13 cellular contexts compared by ENCODE assay signal in genomic region chr2:75570948-75571729, GRCh38. TPM values are rescaled to one million over a fixed set of nuclear protein-coding genes. Genes with fewer than 3 reads are reported as not detected.
A peak's percentile ranks its signal among the peaks of the same experiment; 100 is the strongest.
DNase-seq lines count a peak whose midpoint lies in the region; ATAC-seq and TF ChIP-seq lines count a peak whose summit lies in the region.
"Had no signal": no experiment of that assay in that cellular context is flagged by ENCODE, and none has a peak within 500 bp of the region (broad histone marks: within the 10 kb centered on the region; RNA-seq: fewer than 3 reads in every experiment).

No MANE protein-coding gene starts in this region.

- ATAC-seq in HG03432 (IDR thresholded peaks at IDR 0.05; ENCODE audit: unreplicated experiment): no peak

- peak overlapping the region; percentile 7 for H3K4me2 ChIP-seq in fibroblast of lung (ENCODE audit: extremely low read depth, insufficient read depth, low read length)
- no peak overlapping the region for H3K4me2 ChIP-seq in neuronal stem cell (ENCODE audit: insufficient read depth, low read length, poor library complexity, severe bottlenecking)

- H3K9ac ChIP-seq in fibroblast of lung (ENCODE audit: insufficient read depth, low read length): no peak overlapping the region
- H3K9ac ChIP-seq in neuronal stem cell (ENCODE audit: low read depth, low read length, poor library complexity): no peak overlapping the region

- no peak overlapping the region for H3K23ac ChIP-seq in neuronal stem cell (ENCODE audit: low read depth, low read length, poor library complexity)

- H3K27me3 ChIP-seq in fibroblast of lung (ENCODE audit: control insufficient read depth, insufficient read depth, low read length) (no peaks in the 10 kb centered on the region), neuronal stem cell (ENCODE audit: control insufficient read depth in 3 of 3, insufficient read depth in 3 of 3, low read depth in 1 of 3, low read length in 3 of 3) (peaks cover 0 to 2% (median 1%) of the 10 kb centered on the region in 3 experiments), H7 (ENCODE audit: control insufficient read depth, insufficient read depth, low read length) (no peaks in the 10 kb centered on the region)
- H3K27me3 ChIP-seq: ovary had no signal

- no peak for TF ChIP-seq POLR2A in lower leg skin (IDR thresholded peaks at IDR 0.05)

- no peak overlapping the region for H2AFZ ChIP-seq in fibroblast of lung (ENCODE audit: low read length)
- H2AFZ ChIP-seq in neuronal stem cell (ENCODE audit: low read length): peak overlapping the region; percentile 35

- intact Hi-C loops in lower leg skin (cut with DNase I; ENCODE audit: low total_unique reads): loop anchor here (10.0 kb wide), 1 partner anchor 554 kb away; no protein-coding TSS in a partner anchor

- H3K79me1 ChIP-seq in neuronal stem cell (ENCODE audit: low read depth, low read length): no peaks in the 10 kb centered on the region

- no peaks in the 10 kb centered on the region for H3K9me3 ChIP-seq in fibroblast of lung (ENCODE audit: control insufficient read depth, insufficient read depth, low read depth, low read length)
- H3K9me3 ChIP-seq in neuronal stem cell (replicated peaks in 1 of 2; ENCODE audit: control insufficient read depth in 2 of 2, insufficient read depth in 1 of 2, low read depth in 1 of 2, low read length in 2 of 2): no peaks in the 10 kb centered on the region
- H3K9me3 ChIP-seq: ovary had no signal

- DNase-seq in AG10803 (ENCODE audit: low read depth): peak; percentile 31
- peak; percentile 24 for DNase-seq in NCI-H2029 treated with DMSO at 0.1 percent for 48 hours (lab: John Stamatoyannopoulos, UW)
- peak; percentile 66 to 79 for DNase-seq in fibroblast of lung (ENCODE audit: low read depth in 2 of 2)
- DNase-seq in neuronal stem cell (ENCODE audit: low spot score): no peak
- no peak for DNase-seq in lower leg skin (ENCODE audit: low spot score in 2 of 2)
- DNase-seq in H7: no peak
- no peak for DNase-seq in EL
- DNase-seq: activated CD4-positive, alpha-beta T cell treated with anti-CD3 and anti-CD28 coated beads, Interleukin-2, amount 50 U/mL, for 4 hours; CD4-positive, alpha-beta memory T cell; NCI-H1436; SHP77 had no signal

- H2BK15ac ChIP-seq in neuronal stem cell (ENCODE audit: low read length): no peak overlapping the region

- no peak overlapping the region for H2BK120ac ChIP-seq in neuronal stem cell (ENCODE audit: low read depth, low read length)

- H3K4ac ChIP-seq in neuronal stem cell (ENCODE audit: low read length): no peak overlapping the region

- no peak overlapping the region for H2BK5ac ChIP-seq in neuronal stem cell (ENCODE audit: low read length)

- H4K8ac ChIP-seq in neuronal stem cell (ENCODE audit: low read depth, low read length): no peak overlapping the region

- H3K14ac ChIP-seq in neuronal stem cell (ENCODE audit: low read length): no peak overlapping the region

- no peak overlapping the region for H4K91ac ChIP-seq in neuronal stem cell (ENCODE audit: low read depth, low read length, poor library complexity)

- H2AK5ac ChIP-seq in neuronal stem cell (ENCODE audit: low read depth, low read length): no peak overlapping the region

- H3K36me3 ChIP-seq in fibroblast of lung (ENCODE audit: control insufficient read depth, insufficient read depth, low read length) (no peaks in the 10 kb centered on the region), neuronal stem cell (replicated peaks in 1 of 2; ENCODE audit: control insufficient read depth in 2 of 2, insufficient read depth in 2 of 2, low read length in 2 of 2) (no peaks in the 10 kb centered on the region), H7 (replicated peaks; ENCODE audit: control insufficient read depth, insufficient read depth, low read length) (no peaks in the 10 kb centered on the region)
- H3K36me3 ChIP-seq: ovary had no signal

- TF ChIP-seq CTCF in AG10803 (conservative IDR thresholded peaks at IDR 0.05; ENCODE audit: low read length) (no peak), fibroblast of lung (conservative IDR thresholded peaks at IDR 0.05 in 1 of 2, IDR thresholded peaks at IDR 0.05 in 1 of 2; ENCODE audit: low read depth in 1 of 2, low read length in 2 of 2) (no peak), lower leg skin (IDR thresholded peaks at IDR 0.05) (no peak)

- no peaks in the 10 kb centered on the region for H4K20me1 ChIP-seq in fibroblast of lung (ENCODE audit: control insufficient read depth, extremely low read depth, insufficient read depth, low read length)

- H3K18ac ChIP-seq in neuronal stem cell (ENCODE audit: low read length): no peak overlapping the region

- peaks cover 7% of the 10 kb centered on the region for H3K4me1 ChIP-seq in fibroblast of lung (ENCODE audit: control insufficient read depth, extremely low read depth, insufficient read depth, low read length)
- H3K4me1 ChIP-seq in neuronal stem cell (ENCODE audit: control insufficient read depth in 2 of 2, insufficient read depth in 1 of 2, low read depth in 1 of 2, low read length in 2 of 2): peaks cover 0 to 4% of the 10 kb centered on the region in 2 donors

- H3K27ac ChIP-seq in fibroblast of lung (ENCODE audit: insufficient read depth, low read length): peak overlapping the region; percentile 46
- no peak overlapping the region for H3K27ac ChIP-seq in neuronal stem cell (replicated peaks; ENCODE audit: low read length)
- H3K27ac ChIP-seq: ovary had no signal

- no CpG with 5 or more reads among the region's 7 CpGs for WGBS in neuronal stem cell (ENCODE audit: extremely low coverage in 2 of 2, insufficient read length in 2 of 2, insufficient replicate concordance in 1 of 2), 2 donors
- 34 to 39% methylated on average over 7 of the region's 7 CpGs for WGBS in lower leg skin, 2 donors

- no peak overlapping the region for H2BK12ac ChIP-seq in neuronal stem cell (ENCODE audit: low read length)

- no peak overlapping the region for H3K4me3 ChIP-seq in AG10803 (ENCODE audit: low read length)
- no peak overlapping the region for H3K4me3 ChIP-seq in fibroblast of lung (replicated peaks in 1 of 4; ENCODE audit: control extremely low read depth in 1 of 4, insufficient read depth in 1 of 4, low read depth in 3 of 4, low read length in 4 of 4)
- no peak overlapping the region for H3K4me3 ChIP-seq in neuronal stem cell (ENCODE audit: low read length in 2 of 2)
- no peak overlapping the region for H3K4me3 ChIP-seq in lower leg skin (ENCODE audit: low read depth, poor library complexity, severe bottlenecking)
- H3K4me3 ChIP-seq in H7 (ENCODE audit: insufficient read depth, low read depth, low read length): no peak overlapping the region
- H3K4me3 ChIP-seq: ovary had no signal

- H3K79me2 ChIP-seq in fibroblast of lung (ENCODE audit: control insufficient read depth, insufficient read depth, low read length): no peaks in the 10 kb centered on the region

RNA-seq across cellular contexts. Expression of gene EVA1A, which starts 10.4 kb away (rescaled TPM):
- total RNA-seq in fibroblast of lung (16.2 and 31.7 TPM in 2 replicates), lower leg skin (10 to 100 TPM in 2 of 4 donors, 1 to 10 TPM in 2; 6.6 to 12.9 (median 9.1) TPM)
- 10.0 and 22.8 TPM in 2 replicates for polyA plus RNA-seq in fibroblast of lung
- polyA plus RNA-seq in fibroblast of lung (2012): 26.6 and 45.3 TPM in 2 replicates
- 54.7 and 80.7 TPM in 2 replicates for polyA minus RNA-seq in fibroblast of lung (ENCODE audit: low replicate concordance)
- polyA plus RNA-seq in neuronal stem cell (2013, experiment 1 of 2): 1.7 TPM
- polyA plus RNA-seq in neuronal stem cell (2013, experiment 2 of 2): 1.6 TPM
- total RNA-seq in H7 (2014; rRNA removed; shearing (Covaris generic)): 3.4 and 7.4 TPM in 2 replicates
- total RNA-seq: CD4-positive, alpha-beta memory T cell had no signal
- polyA plus RNA-seq: CD4-positive, alpha-beta memory T cell had no signal

Comparison
In these comparisons a context has a peak if more than half of its experiments do, and no peak if none do; other contexts are left out.
1. DNase-seq: peak in AG10803 (single experiment), NCI-H2029 treated with DMSO at 0.1 percent for 48 hours (single experiment) and fibroblast of lung (2 of 2); none in neuronal stem cell (single experiment), lower leg skin (0 of 2), H7 (single experiment) and EL (single experiment).